8 cellular contexts compared by ENCODE assay signal in genomic region chr7:99324966-99325596, GRCh38. TPM values are rescaled to one million over a fixed set of nuclear protein-coding genes. Genes with fewer than 3 reads are reported as not detected.
A peak's percentile ranks its signal among the peaks of the same experiment; 100 is the strongest.
DNase-seq lines count a peak whose midpoint lies in the region; TF ChIP-seq lines count a peak whose summit lies in the region.

No MANE protein-coding gene starts in this region.

- CTCF ChIA-PET in HEK293T (lab: Yijun Ruan, JAX), result interaction anchor here (1.2 kb wide), 1 partner anchor 180 kb away, joined by 5 read pairs; no protein-coding TSS in a partner anchor

- intact Hi-C loops in left ventricle myocardium inferior (cut with micrococcal nuclease), result no loop called here

- no peaks in the 10 kb centered on the region for H3K36me3 ChIP-seq in left ventricle myocardium inferior

- H3K4me3 ChIP-seq in WI38 (ENCODE audit: low read depth, low read length) (peak overlapping the region; percentile 99), left ventricle myocardium inferior (peak overlapping the region; percentile 100), skin epidermis (peak overlapping the region; percentile 75 to 95 (median 91))

- TF ChIP-seq CTCF in WI38 (IDR thresholded peaks at IDR 0.05; ENCODE audit: low read depth, low read length), result no peak
- TF ChIP-seq CTCF in left ventricle myocardium inferior (IDR thresholded peaks at IDR 0.05; ENCODE audit: borderline replicate concordance), result no peak

- no peaks in the 10 kb centered on the region for H3K9me3 ChIP-seq in left ventricle myocardium inferior (replicated peaks)

- POLR2A ChIA-PET in HEK293T (lab: Yijun Ruan, JAX), result interaction anchor here (0.6 to 1.8 kb wide), 17 partner anchors 9 to 965 kb away, joined by 3 to 8 read pairs (median 3); partner anchors contain the start of genes BUD31 and PDAP1

- peaks cover 76% of the 10 kb centered on the region for H3K4me1 ChIP-seq in left ventricle myocardium inferior

- H3K27ac ChIP-seq in left ventricle myocardium inferior (replicated peaks) (peak overlapping the region; percentile 97), skin epidermis (peak overlapping the region in 20 of 21 experiments; percentile 87 to 99 (median 94))

- no peaks in the 10 kb centered on the region for H3K27me3 ChIP-seq in left ventricle myocardium inferior (ENCODE audit: low read depth)

- DNase-seq in COLO668 (lab: John Stamatoyannopoulos, UW; ENCODE audit: unreplicated experiment), result peak; percentile 14
- peak; percentile 32 for DNase-seq in HEK293T (ENCODE audit: extremely low spot score)
- no peak for DNase-seq in left ventricle myocardium inferior
- no peak for DNase-seq in NCI-H446 treated with DMSO at 0.1 percent for 48 hours (lab: John Stamatoyannopoulos, UW)
- no peak for DNase-seq in RPMI8226
- no peak for DNase-seq in KG1 (lab: John Stamatoyannopoulos, UW)

TF ChIP-seq in HEK293T, 16 proteins besides CTCF, POLR2A, EP300 and RAD21:
- TF ChIP-seq TARDBP (IDR thresholded peaks at IDR 0.05) (no peak), LEF1 (IDR thresholded peaks at IDR 0.05; ENCODE audit: borderline replicate concordance) (no peak), FOXA1 (IDR thresholded peaks at IDR 0.05) (no peak), HDGF (IDR thresholded peaks at IDR 0.05; ENCODE audit: borderline replicate concordance) (no peak), SUZ12 (IDR thresholded peaks at IDR 0.05) (no peak), ELF4 (IDR thresholded peaks at IDR 0.05) (no peak), FOXM1 (IDR thresholded peaks at IDR 0.05; ENCODE audit: borderline replicate concordance) (no peak), ARNT (IDR thresholded peaks at IDR 0.05) (no peak), PKNOX1 (IDR thresholded peaks at IDR 0.05) (no peak), BHLHE40 (IDR thresholded peaks at IDR 0.05; ENCODE audit: borderline replicate concordance) (no peak), FOXK2 (IDR thresholded peaks at IDR 0.05) (no peak), SP1 (IDR thresholded peaks at IDR 0.05) (no peak), NFRKB (IDR thresholded peaks at IDR 0.05) (no peak), L3MBTL2 (conservative IDR thresholded peaks at IDR 0.05) (no peak)

RNA-seq across cellular contexts. Expression of gene ARPC1A, which starts 0.6 kb away (rescaled TPM):
- 131 TPM for total RNA-seq in left ventricle myocardium inferior

RNA-seq across cellular contexts. Expression of gene ARPC1B, which starts 49.4 kb away (rescaled TPM):
- 33.6 TPM for total RNA-seq in left ventricle myocardium inferior

RNA-seq across cellular contexts. Expression of gene MYH16, which starts 52.4 kb away (rescaled TPM):
- not detected for total RNA-seq in left ventricle myocardium inferior

Comparison
In these comparisons a context has a peak if more than half of its experiments do, and no peak if none do; other contexts are left out.
1. DNase-seq: peak in COLO668 (single experiment) and HEK293T (single experiment); none in left ventricle myocardium inferior (single experiment), NCI-H446 treated with DMSO at 0.1 percent for 48 hours (single experiment), RPMI8226 (single experiment) and KG1 (single experiment).
2. Peak in every context shown above with its lines, with median percentiles within 50 percentile points of each other: H3K4me3 ChIP-seq.